In genomic region chr17:35338230-35338629, GRCh38 we compare ENCODE assay signal across 37 cellular contexts. TPM values are rescaled to one million over a fixed set of nuclear protein-coding genes. Genes with fewer than 3 reads are reported as not detected.
"Had no signal": no experiment of that assay in that cellular context is flagged by ENCODE, and none has a peak within 500 bp of the region (broad histone marks: within the 10 kb centered on the region; RNA-seq: fewer than 3 reads in every experiment).

No MANE protein-coding gene starts in this region.

- H3K4me3 ChIP-seq: MG63 had no signal

- H3K36me3 ChIP-seq: MG63 had no signal

- DNase-seq: Karpas-422, Kasumi-1, MG63, MM.1S, MV-4-11, NCI-H1048, NCI-H1092, NCI-H1092 treated with DMSO at 0.1 percent for 48 hours, NCI-H1105, NCI-H1105 treated with DMSO at 0.1 percent for 48 hours, NCI-H1417, NCI-H1417 treated with DMSO at 0.1 percent for 48 hours, NCI-H1436, NCI-H1436 treated with DMSO at 0.1 percent for 48 hours, NCI-H146, NCI-H1694, NCI-H1694 treated with DMSO at 0.1 percent for 48 hours, NCI-H187, NCI-H187 treated with DMSO at 0.1 percent for 48 hours, NCI-H1930, NCI-H2029, NCI-H2029 treated with DMSO at 0.1 percent for 48 hours, NCI-H2081, NCI-H2081 treated with DMSO at 0.1 percent for 48 hours, NCI-H2107, NCI-H2171, NCI-H2171 treated with DMSO at 0.1 percent for 48 hours, NCI-H2227 treated with DMSO at 0.1 percent for 48 hours, NCI-H226, NCI-H345, NCI-H446, NCI-H446 treated with DMSO at 0.1 percent for 48 hours, NCI-H510A, NCI-H510A treated with DMSO at 0.1 percent for 48 hours, NCI-H524, NCI-H524 treated with DMSO at 0.1 percent for 48 hours had no signal

RNA-seq across cellular contexts. Expression of gene SLFN11, which starts 35.2 kb away (rescaled TPM):
- total RNA-seq: MCF 10A had no signal
